Comparison of ENCODE assay signal across 25 cellular contexts in the genomic region with DNA sequence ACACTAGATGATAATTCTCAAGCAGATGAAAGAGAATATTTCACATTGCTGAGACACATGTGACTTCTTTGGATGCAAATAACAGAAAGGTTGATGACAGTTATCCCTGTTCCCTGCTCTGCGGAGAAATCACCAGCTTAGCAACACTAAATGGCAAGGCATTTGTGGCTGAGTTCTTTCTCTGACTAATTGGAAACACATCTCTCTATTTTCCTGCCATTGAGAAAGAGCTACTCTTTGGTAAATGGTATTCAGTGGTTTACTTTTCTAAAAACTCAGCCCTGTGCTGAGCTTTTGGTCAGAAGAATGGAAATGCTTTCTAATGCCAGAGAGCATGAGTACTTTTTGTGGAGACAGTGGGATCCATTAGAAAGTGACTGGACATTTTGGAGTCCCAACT.
DNase-seq lines count a peak whose midpoint lies in the region; ATAC-seq and TF ChIP-seq lines count a peak whose summit lies in the region.
"Had no signal": no experiment of that assay in that cellular context is flagged by ENCODE, and none has a peak within 500 bp of the region (broad histone marks: within the 10 kb centered on the region; RNA-seq: fewer than 3 reads in every experiment).

No MANE protein-coding gene starts in this region.

- H3K23ac ChIP-seq in mesenchymal stem cell (ENCODE audit: low read length in 2 of 2) = no peak overlapping the region

- no peak for TF ChIP-seq CTCF in brain microvascular endothelial cell (IDR thresholded peaks at IDR 0.05; ENCODE audit: low read depth, low read length, missing control alignments)
- TF ChIP-seq CTCF in gastroesophageal sphincter (IDR thresholded peaks at IDR 0.05) = no peak

- in situ Hi-C loops in brain microvascular endothelial cell (cut with HindIII; ENCODE audit: low pct_ligation_motif_present, low sequenced_read_pairs) = no loop called here

- no peak overlapping the region for H2AK5ac ChIP-seq in mesenchymal stem cell (ENCODE audit: low read length, severe bottlenecking)

- H3K4me1 ChIP-seq in mesenchymal stem cell (ENCODE audit: control insufficient read depth, insufficient read depth, low read depth, low read length) (no peaks in the 10 kb centered on the region), gastroesophageal sphincter (no peaks in the 10 kb centered on the region)
- H3K4me1 ChIP-seq: A549, breast epithelium, psoas muscle, tibial artery had no signal

- H3K14ac ChIP-seq in mesenchymal stem cell (ENCODE audit: low read length in 2 of 2) = no peak overlapping the region

- H3K4me3 ChIP-seq in brain microvascular endothelial cell (ENCODE audit: low read depth, low read length) (no peak overlapping the region), mesenchymal stem cell (ENCODE audit: insufficient read depth in 1 of 2, low read depth in 1 of 2, low read length in 2 of 2) (no peak overlapping the region), gastroesophageal sphincter (no peak overlapping the region), MG63 (no peak overlapping the region)
- H3K4me3 ChIP-seq: A549, breast epithelium, K562, psoas muscle, tibial artery had no signal

- no peak overlapping the region for H2BK12ac ChIP-seq in mesenchymal stem cell (ENCODE audit: low read length in 2 of 2)

- H3K4me2 ChIP-seq in mesenchymal stem cell (ENCODE audit: low read length, poor library complexity, severe bottlenecking) = no peak overlapping the region
- H3K4me2 ChIP-seq: A549 had no signal

- no peaks in the 10 kb centered on the region for H3K79me1 ChIP-seq in mesenchymal stem cell (replicated peaks; ENCODE audit: low read length, poor library complexity, severe bottlenecking)

- no peak overlapping the region for H4K8ac ChIP-seq in mesenchymal stem cell (ENCODE audit: low read length)

- no peak overlapping the region for H2AFZ ChIP-seq in mesenchymal stem cell (ENCODE audit: low read depth, low read length)

- peak overlapping the region; percentile 71 for H3K9ac ChIP-seq in mesenchymal stem cell (ENCODE audit: low read length)

- no peak overlapping the region for H2BK5ac ChIP-seq in mesenchymal stem cell (ENCODE audit: low read depth, low read length, poor library complexity, severe bottlenecking)

- no peak overlapping the region for H2BK15ac ChIP-seq in mesenchymal stem cell (ENCODE audit: low read depth, poor library complexity, severe bottlenecking)

- H3K27ac ChIP-seq in brain microvascular endothelial cell (no peak overlapping the region), mesenchymal stem cell (ENCODE audit: low read length, poor library complexity, severe bottlenecking) (no peak overlapping the region), gastroesophageal sphincter (no peak overlapping the region), substantia nigra (ENCODE audit: low read depth, low read length, poor library complexity, severe bottlenecking) (no peak overlapping the region)
- H3K27ac ChIP-seq: A549, HL-60, psoas muscle, tibial artery, WERI-Rb-1 had no signal

- no peaks in the 10 kb centered on the region for H3K36me3 ChIP-seq in brain microvascular endothelial cell (replicated peaks)
- H3K36me3 ChIP-seq in mesenchymal stem cell (ENCODE audit: control insufficient read depth in 1 of 2, insufficient read depth in 2 of 2, low read depth in 1 of 2, low read length in 2 of 2) = no peaks in the 10 kb centered on the region
- no peaks in the 10 kb centered on the region for H3K36me3 ChIP-seq in gastroesophageal sphincter
- no peaks in the 10 kb centered on the region for H3K36me3 ChIP-seq in MG63
- H3K36me3 ChIP-seq: breast epithelium, tibial artery, WERI-Rb-1 had no signal

- TF ChIP-seq POLR2A in gastroesophageal sphincter (IDR thresholded peaks at IDR 0.05) = no peak

- no peak overlapping the region for H3K18ac ChIP-seq in mesenchymal stem cell (ENCODE audit: low read depth in 1 of 2, low read length in 2 of 2)

- no peaks in the 10 kb centered on the region for H3K9me3 ChIP-seq in mesenchymal stem cell (ENCODE audit: control insufficient read depth, low read length)
- no peaks in the 10 kb centered on the region for H3K9me3 ChIP-seq in gastroesophageal sphincter
- H3K9me3 ChIP-seq in MG63 = no peaks in the 10 kb centered on the region
- H3K9me3 ChIP-seq: A549, breast epithelium, psoas muscle, tibial artery had no signal

- H3K27me3 ChIP-seq in brain microvascular endothelial cell (replicated peaks) = no peaks in the 10 kb centered on the region
- H3K27me3 ChIP-seq in mesenchymal stem cell (ENCODE audit: control insufficient read depth in 1 of 2, insufficient read depth in 1 of 2, low read length in 2 of 2) = no peaks in the 10 kb centered on the region
- no peaks in the 10 kb centered on the region for H3K27me3 ChIP-seq in gastroesophageal sphincter
- H3K27me3 ChIP-seq in MG63 = no peaks in the 10 kb centered on the region
- H3K27me3 ChIP-seq: breast epithelium, tibial artery had no signal

- DNase-seq in AG08395 (ENCODE audit: low spot score) = peak; percentile 91
- peak; percentile 68 for DNase-seq in HS-5 (ENCODE audit: low read depth)
- peak; percentile 26 for DNase-seq in brain microvascular endothelial cell
- peak; percentile 62 for DNase-seq in mesenchymal stem cell
- DNase-seq in stimulated activated naive CD8-positive, alpha-beta T cell treated with anti-CD3 and anti-CD28 coated beads, Interleukin-15, Interleukin-2, amounts not matched to agents 100 U/mL and 50 U/mL, for 24 hours = no peak
- no peak for DNase-seq in MG63
- DNase-seq in substantia nigra (lab: John Stamatoyannopoulos, UW) = no peak
- DNase-seq: activated CD4-positive, alpha-beta T cell treated with anti-CD3 and anti-CD28 coated beads, Interleukin-2, amount 50 U/mL, for 48 hours; activated naive CD4-positive, alpha-beta T cell treated with anti-CD3 and anti-CD28 coated beads for 36 hours; activated T-cell treated with anti-CD3 and anti-CD28 coated beads for 4 hours; DND-41; H9; kidney; natural killer cell; NCI-H2029; NCI-H446; psoas muscle; tibial artery; WERI-Rb-1 had no signal

- ATAC-seq in stimulated activated naive CD8-positive, alpha-beta T cell treated with anti-CD3 and anti-CD28 coated beads, Interleukin-15, Interleukin-2, amounts not matched to agents 100 U/mL and 50 U/mL, for 24 hours = no peak
- no peak for ATAC-seq in gastroesophageal sphincter
- ATAC-seq: A549, esophagus mucosa, K562, natural killer cell, psoas muscle had no signal

- H4K91ac ChIP-seq in mesenchymal stem cell (ENCODE audit: low read length) = no peak overlapping the region

- 89% methylated on average over 1 of the region's 1 CpG for WGBS in mesenchymal stem cell
- WGBS in gastroesophageal sphincter (ENCODE audit: low coverage in 1 of 2), 2 donors = 75 to 100% methylated on average over 1 of the region's 1 CpG

- no peak overlapping the region for H2BK120ac ChIP-seq in mesenchymal stem cell (ENCODE audit: low read depth, low read length)

- H3K4ac ChIP-seq in mesenchymal stem cell (ENCODE audit: low read depth in 1 of 2, low read length in 2 of 2) = no peak overlapping the region

- no peak for TF ChIP-seq EP300 in gastroesophageal sphincter (IDR thresholded peaks at IDR 0.05)

Comparison
In these comparisons a context has a peak if more than half of its experiments do, and no peak if none do; other contexts are left out.
1. DNase-seq: peak in AG08395 (single experiment), HS-5 (single experiment), brain microvascular endothelial cell (single experiment) and mesenchymal stem cell (single experiment); none in stimulated activated naive CD8-positive, alpha-beta T cell treated with anti-CD3 and anti-CD28 coated beads, Interleukin-15, Interleukin-2, amounts not matched to agents 100 U/mL and 50 U/mL, for 24 hours (single experiment), MG63 (single experiment) and substantia nigra (0 of 49).